17 cellular contexts compared by ENCODE assay signal in genomic region chr1:179208681-179209477, GRCh38. TPM values are rescaled to one million over a fixed set of nuclear protein-coding genes. Genes with fewer than 3 reads are reported as not detected.
DNase-seq lines count a peak whose midpoint lies in the region; ATAC-seq and TF ChIP-seq lines count a peak whose summit lies in the region.
"Had no signal": no experiment of that assay in that cellular context is flagged by ENCODE, and none has a peak within 500 bp of the region (broad histone marks: within the 10 kb centered on the region; RNA-seq: fewer than 3 reads in every experiment).

No MANE protein-coding gene starts in this region.

- DNase-seq in left ventricle myocardium superior, result no peak
- DNase-seq in Right ventricle myocardium inferior (ENCODE audit: missing footprints), result no peak
- peak; percentile 52 for DNase-seq in NCI-H82 (lab: John Stamatoyannopoulos, UW)
- no peak for DNase-seq in central memory CD8-positive, alpha-beta T cell (ENCODE audit: low spot score in 2 of 2)
- DNase-seq in osteoblast (ENCODE audit: insufficient read length, low spot score, missing footprints), result no peak
- DNase-seq in GM10266 (ENCODE audit: extremely low spot score), result no peak
- no peak for DNase-seq in superior temporal gyrus (ENCODE audit: extremely low spot score)
- DNase-seq: 8988T; CD8-positive, alpha-beta T cell; DND-41; GF-D8; NCI-H187; SHP77 had no signal

- H3K4me1 Mint-ChIP-seq in central memory CD8-positive, alpha-beta T cell, result peaks cover 22% of the 10 kb centered on the region

- H3K27me3 ChIP-seq in osteoblast (ENCODE audit: insufficient read depth, low read length), result no peaks in the 10 kb centered on the region

- no peaks in the 10 kb centered on the region for H3K9me3 Mint-ChIP-seq in central memory CD8-positive, alpha-beta T cell
- H3K9me3 Mint-ChIP-seq: CD8-positive, alpha-beta T cell; IgD-negative memory B cell had no signal

- TF ChIP-seq CTCF in osteoblast (IDR thresholded peaks at IDR 0.05; ENCODE audit: extremely low read depth, low read depth, low read length), result no peak
- TF ChIP-seq CTCF in GM10266 (IDR thresholded peaks at IDR 0.05; ENCODE audit: control insufficient read depth, insufficient read depth, low read depth, missing control alignments), result no peak

- H3K79me2 ChIP-seq in osteoblast (ENCODE audit: insufficient read depth, low read length), result peaks cover 30% of the 10 kb centered on the region

- H4K20me1 ChIP-seq in osteoblast (ENCODE audit: insufficient read depth, low read length), result peaks cover 5% of the 10 kb centered on the region

- no peak overlapping the region for H3K27ac ChIP-seq in osteoblast (ENCODE audit: low read depth, low read length)

- H3K27ac Mint-ChIP-seq in central memory CD8-positive, alpha-beta T cell (ENCODE audit: low read depth), result peak overlapping the region; percentile 52
- H3K27ac Mint-ChIP-seq: CD8-positive, alpha-beta T cell; IgD-negative memory B cell had no signal

- H3K36me3 ChIP-seq in osteoblast (ENCODE audit: insufficient read depth, low read length), result no peaks in the 10 kb centered on the region

- ATAC-seq in left ventricle myocardium superior, result peak; percentile 37
- no peak for ATAC-seq in Right ventricle myocardium inferior
- ATAC-seq in central memory CD8-positive, alpha-beta T cell (replicated peaks; ENCODE audit: extremely low read depth, poor library complexity, severe bottlenecking), result no peak
- ATAC-seq in HG03354 (IDR thresholded peaks at IDR 0.05; ENCODE audit: poor library complexity, severe bottlenecking, unreplicated experiment), result no peak
- ATAC-seq: CD8-positive, alpha-beta T cell; Panc1; SK-N-SH treated with all-trans-retinoic acid at 6 μM for 48 hours had no signal

- H3K4me3 ChIP-seq in osteoblast (ENCODE audit: insufficient read depth, low read length), result no peak overlapping the region

- no peak overlapping the region for H3K4me2 ChIP-seq in osteoblast (ENCODE audit: insufficient read depth, low read length)

- intact Hi-C loops in left ventricle myocardium superior (cut with micrococcal nuclease), result no loop called here
- intact Hi-C loops in Right ventricle myocardium inferior (cut with DNase I), result no loop called here

- H3K4me3 Mint-ChIP-seq in central memory CD8-positive, alpha-beta T cell, result no peak overlapping the region
- H3K4me3 Mint-ChIP-seq: CD8-positive, alpha-beta T cell had no signal

- H2AFZ ChIP-seq in osteoblast (ENCODE audit: low read length), result no peak overlapping the region

- H3K36me3 Mint-ChIP-seq in central memory CD8-positive, alpha-beta T cell (ENCODE audit: insufficient read depth), result no peaks in the 10 kb centered on the region

- no peaks in the 10 kb centered on the region for H3K9me3 ChIP-seq in osteoblast (ENCODE audit: low read depth, low read length)

- no peaks in the 10 kb centered on the region for H3K27me3 Mint-ChIP-seq in central memory CD8-positive, alpha-beta T cell
- H3K27me3 Mint-ChIP-seq: IgD-negative memory B cell had no signal

- no peaks in the 10 kb centered on the region for H3K4me1 ChIP-seq in osteoblast (ENCODE audit: insufficient read depth, low read length)

RNA-seq across cellular contexts. Expression of gene ABL2, which starts 20.6 kb away (rescaled TPM):
- total RNA-seq in left ventricle myocardium superior (8.4 TPM), Right ventricle myocardium inferior (8.5 TPM), osteoblast (87.2 and 92.2 TPM in 2 replicates)
